ENCODE assay signal across 8 cellular contexts in the genomic region with DNA sequence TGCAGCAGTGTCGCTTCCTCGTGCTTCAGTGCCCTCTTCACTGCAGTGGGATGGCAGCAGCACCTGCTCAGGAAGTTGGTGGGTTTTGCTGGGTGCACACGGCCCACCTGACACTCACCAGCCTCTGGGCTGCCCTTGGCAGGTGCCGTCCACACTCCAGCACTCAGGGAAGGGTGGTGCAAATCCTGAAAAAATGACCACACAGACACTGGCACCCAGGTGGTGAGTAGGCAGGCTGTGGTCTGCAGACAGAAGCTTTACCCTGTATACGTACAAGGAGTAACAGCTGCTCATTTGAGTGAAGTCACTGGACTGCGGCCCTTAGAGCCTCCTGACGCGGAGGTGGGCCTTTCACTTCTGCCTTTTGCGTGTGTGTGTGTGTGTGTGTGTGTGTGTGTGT.
DNase-seq lines count a peak whose midpoint lies in the region; ATAC-seq and TF ChIP-seq lines count a peak whose summit lies in the region.
"Not testable (repeated sequence)": the region's sequence is repeated elsewhere in the genome, so short reads cannot be mapped to it uniquely, and the experiment has no call there.

No MANE protein-coding gene starts in this region.

- not testable (repeated sequence) for H3K9ac ChIP-seq in DND-41 (ENCODE audit: low read depth, low read length); parathyroid adenoma

- H3K36me3 ChIP-seq in DND-41 (ENCODE audit: insufficient read depth, low read length); parathyroid adenoma (ENCODE audit: control insufficient read depth, insufficient read depth, low read length): not testable (repeated sequence)

- H3K27ac ChIP-seq in DND-41 (ENCODE audit: low read length) = not testable (repeated sequence)
- peak overlapping the region; percentile 90 for H3K27ac ChIP-seq in parathyroid adenoma

- H3K4me3 Mint-ChIP-seq in activated naive CD8-positive, alpha-beta T cell treated with anti-CD3 and anti-CD28 coated beads for 36 hours = not testable (repeated sequence)

- not testable (repeated sequence) for H3K4me2 ChIP-seq in DND-41 (ENCODE audit: insufficient read depth, low read length)
- peak overlapping the region; percentile 61 for H3K4me2 ChIP-seq in parathyroid adenoma (ENCODE audit: low read length)

- H3K4me3 ChIP-seq in DND-41 (ENCODE audit: low read depth in 1 of 2, low read length in 2 of 2); Jurkat, Clone E6-1 (ENCODE audit: low read length): not testable (repeated sequence)
- peak overlapping the region; percentile 35 for H3K4me3 ChIP-seq in parathyroid adenoma (ENCODE audit: low read depth, low read length)

- peak overlapping the region; percentile 29 for H3K27ac Mint-ChIP-seq in activated naive CD8-positive, alpha-beta T cell treated with anti-CD3 and anti-CD28 coated beads for 36 hours

- H3K27me3 Mint-ChIP-seq in activated naive CD8-positive, alpha-beta T cell treated with anti-CD3 and anti-CD28 coated beads for 36 hours = not testable (repeated sequence)

- not testable (repeated sequence) for H3K9me3 ChIP-seq in DND-41 (ENCODE audit: insufficient read depth, low read length, severe bottlenecking); parathyroid adenoma (ENCODE audit: control insufficient read depth, low read length)

- H3K9me3 Mint-ChIP-seq in activated naive CD8-positive, alpha-beta T cell treated with anti-CD3 and anti-CD28 coated beads for 36 hours = not testable (repeated sequence)

- not testable (repeated sequence) for H3K79me2 ChIP-seq in DND-41 (ENCODE audit: insufficient read depth, low read length); parathyroid adenoma

- H2AFZ ChIP-seq in DND-41 (ENCODE audit: low read depth, low read length) = not testable (repeated sequence)
- peak overlapping the region; percentile 38 for H2AFZ ChIP-seq in parathyroid adenoma

- H4K20me1 ChIP-seq in DND-41 (ENCODE audit: insufficient read depth, low read length) = not testable (repeated sequence)

- ATAC-seq in DND-41 (ENCODE audit: insufficient read depth, low read depth) = peak; percentile 49; the same call in 2 of the 3 replicates
- ATAC-seq in GM18870 (IDR thresholded peaks at IDR 0.05; ENCODE audit: unreplicated experiment) = peak; percentile 70
- ATAC-seq in GM21367 (IDR thresholded peaks at IDR 0.05; ENCODE audit: unreplicated experiment) = peak; percentile 65
- peak; percentile 81 for ATAC-seq in HG02678 (IDR thresholded peaks at IDR 0.05; ENCODE audit: unreplicated experiment)
- ATAC-seq in HG03108 (IDR thresholded peaks at IDR 0.05; ENCODE audit: unreplicated experiment) = peak; percentile 76

- not testable (repeated sequence) for H3K27me3 ChIP-seq in DND-41 (ENCODE audit: insufficient read depth, low read length, poor library complexity); parathyroid adenoma (ENCODE audit: control insufficient read depth, insufficient read depth, low read length)

- TF ChIP-seq CTCF in DND-41 (IDR thresholded peaks at IDR 0.05; ENCODE audit: borderline replicate concordance, extremely low read depth, low read length, poor library complexity, severe bottlenecking); parathyroid adenoma (IDR thresholded peaks at IDR 0.05): not testable (repeated sequence)

- peak; percentile 18 for DNase-seq in DND-41
- peak; percentile 60 for DNase-seq in Jurkat, Clone E6-1 (ENCODE audit: low read depth, low spot score)
- not testable (repeated sequence) for DNase-seq in activated naive CD8-positive, alpha-beta T cell treated with anti-CD3 and anti-CD28 coated beads for 36 hours

- H3K4me1 Mint-ChIP-seq in activated naive CD8-positive, alpha-beta T cell treated with anti-CD3 and anti-CD28 coated beads for 36 hours = not testable (repeated sequence)

- not testable (repeated sequence) for H3K4me1 ChIP-seq in DND-41 (ENCODE audit: insufficient read depth, low read length)
- H3K4me1 ChIP-seq in parathyroid adenoma = peaks cover 16% of the 10 kb centered on the region

- H3K36me3 Mint-ChIP-seq in activated naive CD8-positive, alpha-beta T cell treated with anti-CD3 and anti-CD28 coated beads for 36 hours = not testable (repeated sequence)
